ENCODE assay signal across 8 cellular contexts in the genomic region with DNA sequence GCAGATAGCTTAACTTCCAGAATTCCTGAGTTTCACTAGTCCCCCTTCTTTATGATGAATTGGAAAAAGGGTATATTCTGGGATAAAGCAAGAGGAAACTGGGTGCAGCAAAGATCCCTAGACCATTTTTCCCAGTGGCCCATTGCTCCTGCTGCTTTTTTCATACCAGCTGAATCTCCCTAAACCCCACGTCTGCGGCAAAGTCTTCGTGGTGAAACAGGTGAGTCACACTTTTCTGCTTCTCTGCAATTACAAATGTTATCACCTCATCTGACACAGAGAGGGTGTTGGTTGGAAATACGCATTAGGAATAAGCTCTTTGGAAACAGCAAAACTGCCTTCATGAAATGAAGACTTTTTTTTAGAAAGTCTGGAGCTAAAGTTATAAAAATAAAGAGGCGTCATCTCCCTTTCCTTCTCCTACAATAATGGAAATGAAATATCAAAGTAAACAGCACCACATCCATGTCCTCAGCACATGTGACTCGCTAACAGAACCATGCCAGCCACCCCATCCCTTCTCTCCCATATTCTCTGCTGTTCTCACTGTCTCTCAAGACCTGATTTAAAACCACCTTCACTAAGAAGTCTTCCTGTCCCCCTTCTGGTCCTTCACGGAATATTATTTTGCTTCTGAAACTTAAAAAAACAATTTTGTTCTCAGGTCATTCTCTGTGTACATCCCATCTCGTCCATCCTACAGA. TPM values are rescaled to one million over a fixed set of nuclear protein-coding genes. Genes with fewer than 3 reads are reported as not detected.
DNase-seq lines count a peak whose midpoint lies in the region; ATAC-seq and TF ChIP-seq lines count a peak whose summit lies in the region.

No MANE protein-coding gene starts in this region.

- peaks cover 9 to 52% (median 23%) of the 10 kb centered on the region in 4 donors for H3K4me1 ChIP-seq in transverse colon

- no peaks in the 10 kb centered on the region for H3K9me3 Mint-ChIP-seq in activated naive CD4-positive, alpha-beta T cell treated with anti-CD3 and anti-CD28 coated beads, Interleukin-2, amount 50 U/mL, for 24 hours

- no peak overlapping the region for H3K4me3 Mint-ChIP-seq in activated naive CD4-positive, alpha-beta T cell treated with anti-CD3 and anti-CD28 coated beads, Interleukin-2, amount 50 U/mL, for 24 hours

- no peaks in the 10 kb centered on the region for H3K9me3 ChIP-seq in transverse colon

- H3K36me3 ChIP-seq in transverse colon, result no peaks in the 10 kb centered on the region

- peaks cover 67% of the 10 kb centered on the region for H3K4me1 Mint-ChIP-seq in activated naive CD4-positive, alpha-beta T cell treated with anti-CD3 and anti-CD28 coated beads, Interleukin-2, amount 50 U/mL, for 24 hours

- CTCF ChIA-PET in GM10248 (lab: Yijun Ruan, JAX), result interaction anchor here (0.8 to 9.3 kb wide), 12 partner anchors 9 to 740 kb away, joined by 3 to 119 read pairs (median 6); no protein-coding TSS in a partner anchor

- no peak for TF ChIP-seq EP300 in transverse colon (IDR thresholded peaks at IDR 0.05; ENCODE audit: low read depth)

- peak overlapping the region; percentile 47 for H3K27ac ChIP-seq in layer of hippocampus (ENCODE audit: low read depth, low read length)
- peak overlapping the region; percentile 47 to 56 (median 52) for H3K27ac ChIP-seq in transverse colon

- no peak overlapping the region for H3K4me3 ChIP-seq in transverse colon

- H3K36me3 Mint-ChIP-seq in activated naive CD4-positive, alpha-beta T cell treated with anti-CD3 and anti-CD28 coated beads, Interleukin-2, amount 50 U/mL, for 24 hours, result no peaks in the 10 kb centered on the region

- DNase-seq in activated T-cell treated with anti-CD3 and anti-CD28 coated beads for 4 hours, result peak; percentile 12
- no peak for DNase-seq in activated T-cell treated with anti-CD3 and anti-CD28 coated beads, Interleukin-2, amount 50 U/mL, for 1 hour
- no peak for DNase-seq in transverse colon
- no peak for DNase-seq in GM10248 (ENCODE audit: extremely low spot score)
- no peak for DNase-seq in NCI-H2196 (lab: John Stamatoyannopoulos, UW; ENCODE audit: unreplicated experiment)

- H3K27ac Mint-ChIP-seq in activated naive CD4-positive, alpha-beta T cell treated with anti-CD3 and anti-CD28 coated beads, Interleukin-2, amount 50 U/mL, for 24 hours, result peak overlapping the region; percentile 13

- 71 to 82% methylated on average over 7 to 8 of the region's 8 CpGs for WGBS in transverse colon (ENCODE audit: low coverage in 1 of 2), 2 donors

- POLR2A ChIA-PET in GM10248 (lab: Yijun Ruan, JAX), result no interaction called here

- intact Hi-C loops in transverse colon (cut with DNase I; ENCODE audit: low total_unique reads), result loop anchor here (10.0 kb wide), 1 partner anchor 733 kb away; no protein-coding TSS in a partner anchor

- peaks cover 6% of the 10 kb centered on the region for H3K27me3 Mint-ChIP-seq in activated naive CD4-positive, alpha-beta T cell treated with anti-CD3 and anti-CD28 coated beads, Interleukin-2, amount 50 U/mL, for 24 hours

- no peak for TF ChIP-seq POLR2A in transverse colon (IDR thresholded peaks at IDR 0.05)

- TF ChIP-seq CTCF in transverse colon (IDR thresholded peaks at IDR 0.05), result no peak
- no peak for TF ChIP-seq CTCF in GM10248 (IDR thresholded peaks at IDR 0.05; ENCODE audit: control extremely low read depth, extremely low read depth, low read depth, missing control alignments)

- no peak for ATAC-seq in HG02884 (IDR thresholded peaks at IDR 0.05; ENCODE audit: unreplicated experiment)

- in situ Hi-C loops in transverse colon (cut with MboI; ENCODE audit: low pct_ligation_motif_present in 1 of 4, low pct_unique_long_range_greater_than_20kb in 1 of 4, low sequenced_read_pairs in 3 of 4), result loop anchor here (10.0 to 25.0 kb wide), 5 partner anchors 100 to 743 kb away; partner anchors contain the start of gene ELL2 (in 2 of the 4)

- H3K27me3 ChIP-seq in layer of hippocampus (ENCODE audit: control insufficient read depth, insufficient read depth, low read length), result no peaks in the 10 kb centered on the region
- no peaks in the 10 kb centered on the region for H3K27me3 ChIP-seq in transverse colon

RNA-seq across cellular contexts. Expression of gene GLRX, which starts 39.5 kb away (rescaled TPM):
- total RNA-seq in transverse colon, result 100 to 1,000 TPM in 1 of 4 donors, 10 to 100 TPM in 3; 50.5 to 112 (median 64.4) TPM
